ENCODE assay signal across 2 cellular contexts in the genomic region with DNA sequence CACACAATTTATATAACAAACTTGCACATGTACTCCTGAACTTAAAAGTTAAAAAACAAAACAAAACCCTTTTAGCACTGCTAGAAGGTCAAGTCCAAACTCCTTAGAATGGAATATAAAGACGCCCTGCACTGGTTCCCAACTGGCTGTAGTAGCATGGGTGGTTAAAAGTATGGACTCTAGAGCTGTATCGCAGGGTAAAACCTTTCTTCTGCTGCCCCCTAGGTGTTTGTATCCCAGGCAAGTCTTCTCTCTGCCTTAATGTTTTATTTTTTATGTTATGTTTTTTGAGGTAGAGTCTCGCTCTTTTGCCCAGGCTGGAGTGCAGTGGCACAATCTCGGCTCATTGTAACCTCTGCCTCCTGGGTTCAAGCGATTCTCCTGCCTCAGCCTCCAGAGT.
TF ChIP-seq lines count a peak whose summit lies in the region.

No MANE protein-coding gene starts in this region.

TF ChIP-seq in GM23338, 12 proteins besides CTCF, POLR2A, EP300 and RAD21 (continues in another document):
- TF ChIP-seq, protein P1, sequence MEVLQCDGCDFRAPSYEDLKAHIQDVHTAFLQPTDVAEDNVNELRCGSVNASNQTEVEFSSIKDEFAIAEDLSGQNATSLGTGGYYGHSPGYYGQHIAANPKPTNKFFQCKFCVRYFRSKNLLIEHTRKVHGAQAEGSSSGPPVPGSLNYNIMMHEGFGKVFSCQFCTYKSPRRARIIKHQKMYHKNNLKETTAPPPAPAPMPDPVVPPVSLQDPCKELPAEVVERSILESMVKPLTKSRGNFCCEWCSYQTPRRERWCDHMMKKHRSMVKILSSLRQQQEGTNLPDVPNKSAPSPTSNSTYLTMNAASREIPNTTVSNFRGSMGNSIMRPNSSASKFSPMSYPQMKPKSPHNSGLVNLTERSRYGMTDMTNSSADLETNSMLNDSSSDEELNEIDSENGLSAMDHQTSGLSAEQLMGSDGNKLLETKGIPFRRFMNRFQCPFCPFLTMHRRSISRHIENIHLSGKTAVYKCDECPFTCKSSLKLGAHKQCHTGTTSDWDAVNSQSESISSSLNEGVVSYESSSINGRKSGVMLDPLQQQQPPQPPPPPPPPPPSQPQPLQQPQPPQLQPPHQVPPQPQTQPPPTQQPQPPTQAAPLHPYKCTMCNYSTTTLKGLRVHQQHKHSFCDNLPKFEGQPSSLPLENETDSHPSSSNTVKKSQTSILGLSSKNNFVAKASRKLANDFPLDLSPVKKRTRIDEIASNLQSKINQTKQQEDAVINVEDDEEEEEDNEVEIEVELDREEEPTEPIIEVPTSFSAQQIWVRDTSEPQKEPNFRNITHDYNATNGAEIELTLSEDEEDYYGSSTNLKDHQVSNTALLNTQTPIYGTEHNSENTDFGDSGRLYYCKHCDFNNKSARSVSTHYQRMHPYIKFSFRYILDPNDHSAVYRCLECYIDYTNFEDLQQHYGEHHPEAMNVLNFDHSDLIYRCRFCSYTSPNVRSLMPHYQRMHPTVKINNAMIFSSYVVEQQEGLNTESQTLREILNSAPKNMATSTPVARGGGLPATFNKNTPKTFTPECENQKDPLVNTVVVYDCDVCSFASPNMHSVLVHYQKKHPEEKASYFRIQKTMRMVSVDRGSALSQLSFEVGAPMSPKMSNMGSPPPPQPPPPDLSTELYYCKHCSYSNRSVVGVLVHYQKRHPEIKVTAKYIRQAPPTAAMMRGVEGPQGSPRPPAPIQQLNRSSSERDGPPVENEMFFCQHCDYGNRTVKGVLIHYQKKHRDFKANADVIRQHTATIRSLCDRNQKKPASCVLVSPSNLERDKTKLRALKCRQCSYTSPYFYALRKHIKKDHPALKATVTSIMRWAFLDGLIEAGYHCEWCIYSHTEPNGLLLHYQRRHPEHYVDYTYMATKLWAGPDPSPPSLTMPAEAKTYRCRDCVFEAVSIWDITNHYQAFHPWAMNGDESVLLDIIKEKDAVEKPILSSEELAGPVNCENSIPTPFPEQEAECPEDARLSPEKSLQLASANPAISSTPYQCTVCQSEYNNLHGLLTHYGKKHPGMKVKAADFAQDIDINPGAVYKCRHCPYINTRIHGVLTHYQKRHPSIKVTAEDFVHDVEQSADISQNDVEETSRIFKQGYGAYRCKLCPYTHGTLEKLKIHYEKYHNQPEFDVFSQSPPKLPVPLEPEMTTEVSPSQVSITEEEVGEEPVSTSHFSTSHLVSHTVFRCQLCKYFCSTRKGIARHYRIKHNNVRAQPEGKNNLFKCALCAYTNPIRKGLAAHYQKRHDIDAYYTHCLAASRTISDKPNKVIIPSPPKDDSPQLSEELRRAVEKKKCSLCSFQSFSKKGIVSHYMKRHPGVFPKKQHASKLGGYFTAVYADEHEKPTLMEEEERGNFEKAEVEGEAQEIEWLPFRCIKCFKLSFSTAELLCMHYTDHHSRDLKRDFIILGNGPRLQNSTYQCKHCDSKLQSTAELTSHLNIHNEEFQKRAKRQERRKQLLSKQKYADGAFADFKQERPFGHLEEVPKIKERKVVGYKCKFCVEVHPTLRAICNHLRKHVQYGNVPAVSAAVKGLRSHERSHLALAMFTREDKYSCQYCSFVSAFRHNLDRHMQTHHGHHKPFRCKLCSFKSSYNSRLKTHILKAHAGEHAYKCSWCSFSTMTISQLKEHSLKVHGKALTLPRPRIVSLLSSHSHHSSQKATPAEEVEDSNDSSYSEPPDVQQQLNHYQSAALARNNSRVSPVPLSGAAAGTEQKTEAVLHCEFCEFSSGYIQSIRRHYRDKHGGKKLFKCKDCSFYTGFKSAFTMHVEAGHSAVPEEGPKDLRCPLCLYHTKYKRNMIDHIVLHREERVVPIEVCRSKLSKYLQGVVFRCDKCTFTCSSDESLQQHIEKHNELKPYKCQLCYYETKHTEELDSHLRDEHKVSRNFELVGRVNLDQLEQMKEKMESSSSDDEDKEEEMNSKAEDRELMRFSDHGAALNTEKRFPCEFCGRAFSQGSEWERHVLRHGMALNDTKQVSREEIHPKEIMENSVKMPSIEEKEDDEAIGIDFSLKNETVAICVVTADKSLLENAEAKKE (CRISPR knock-in tag; IDR thresholded peaks at IDR 0.05), result no peak
- no peak for TF ChIP-seq POLR2AphosphoS5 (IDR thresholded peaks at IDR 0.05; ENCODE audit: low read depth)
- TF ChIP-seq, protein P2, sequence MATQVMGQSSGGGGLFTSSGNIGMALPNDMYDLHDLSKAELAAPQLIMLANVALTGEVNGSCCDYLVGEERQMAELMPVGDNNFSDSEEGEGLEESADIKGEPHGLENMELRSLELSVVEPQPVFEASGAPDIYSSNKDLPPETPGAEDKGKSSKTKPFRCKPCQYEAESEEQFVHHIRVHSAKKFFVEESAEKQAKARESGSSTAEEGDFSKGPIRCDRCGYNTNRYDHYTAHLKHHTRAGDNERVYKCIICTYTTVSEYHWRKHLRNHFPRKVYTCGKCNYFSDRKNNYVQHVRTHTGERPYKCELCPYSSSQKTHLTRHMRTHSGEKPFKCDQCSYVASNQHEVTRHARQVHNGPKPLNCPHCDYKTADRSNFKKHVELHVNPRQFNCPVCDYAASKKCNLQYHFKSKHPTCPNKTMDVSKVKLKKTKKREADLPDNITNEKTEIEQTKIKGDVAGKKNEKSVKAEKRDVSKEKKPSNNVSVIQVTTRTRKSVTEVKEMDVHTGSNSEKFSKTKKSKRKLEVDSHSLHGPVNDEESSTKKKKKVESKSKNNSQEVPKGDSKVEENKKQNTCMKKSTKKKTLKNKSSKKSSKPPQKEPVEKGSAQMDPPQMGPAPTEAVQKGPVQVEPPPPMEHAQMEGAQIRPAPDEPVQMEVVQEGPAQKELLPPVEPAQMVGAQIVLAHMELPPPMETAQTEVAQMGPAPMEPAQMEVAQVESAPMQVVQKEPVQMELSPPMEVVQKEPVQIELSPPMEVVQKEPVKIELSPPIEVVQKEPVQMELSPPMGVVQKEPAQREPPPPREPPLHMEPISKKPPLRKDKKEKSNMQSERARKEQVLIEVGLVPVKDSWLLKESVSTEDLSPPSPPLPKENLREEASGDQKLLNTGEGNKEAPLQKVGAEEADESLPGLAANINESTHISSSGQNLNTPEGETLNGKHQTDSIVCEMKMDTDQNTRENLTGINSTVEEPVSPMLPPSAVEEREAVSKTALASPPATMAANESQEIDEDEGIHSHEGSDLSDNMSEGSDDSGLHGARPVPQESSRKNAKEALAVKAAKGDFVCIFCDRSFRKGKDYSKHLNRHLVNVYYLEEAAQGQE (IDR thresholded peaks at IDR 0.05; ENCODE audit: unreplicated experiment), result no peak
- no peak for TF ChIP-seq JUNB (IDR thresholded peaks at IDR 0.05; ENCODE audit: unreplicated experiment)
- no peak for TF ChIP-seq CREB1 (CRISPR knock-in tag; IDR thresholded peaks at IDR 0.05; ENCODE audit: low read depth)
- TF ChIP-seq ZNF331 (CRISPR knock-in tag; IDR thresholded peaks at IDR 0.05; ENCODE audit: low read depth), result no peak
- no peak for TF ChIP-seq EZH2phosphoT487 (IDR thresholded peaks at IDR 0.05; ENCODE audit: unreplicated experiment)
- no peak for TF ChIP-seq ZNF114 (CRISPR knock-in tag; IDR thresholded peaks at IDR 0.05)
- TF ChIP-seq NANOG (IDR thresholded peaks at IDR 0.05; ENCODE audit: borderline replicate concordance), result no peak
- TF ChIP-seq, protein P3, sequence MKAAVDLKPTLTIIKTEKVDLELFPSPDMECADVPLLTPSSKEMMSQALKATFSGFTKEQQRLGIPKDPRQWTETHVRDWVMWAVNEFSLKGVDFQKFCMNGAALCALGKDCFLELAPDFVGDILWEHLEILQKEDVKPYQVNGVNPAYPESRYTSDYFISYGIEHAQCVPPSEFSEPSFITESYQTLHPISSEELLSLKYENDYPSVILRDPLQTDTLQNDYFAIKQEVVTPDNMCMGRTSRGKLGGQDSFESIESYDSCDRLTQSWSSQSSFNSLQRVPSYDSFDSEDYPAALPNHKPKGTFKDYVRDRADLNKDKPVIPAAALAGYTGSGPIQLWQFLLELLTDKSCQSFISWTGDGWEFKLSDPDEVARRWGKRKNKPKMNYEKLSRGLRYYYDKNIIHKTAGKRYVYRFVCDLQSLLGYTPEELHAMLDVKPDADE (IDR thresholded peaks at IDR 0.05), result no peak

TF ChIP-seq in K562, 482 proteins besides CTCF, POLR2A, EP300 and RAD21:
- TF ChIP-seq RNF2 (IDR thresholded peaks at IDR 0.05), result no peak
- no peak for TF ChIP-seq ATF7 (IDR thresholded peaks at IDR 0.05)
- no peak for TF ChIP-seq BACH1 (tag; IDR thresholded peaks at IDR 0.05)
- TF ChIP-seq, protein P4, sequence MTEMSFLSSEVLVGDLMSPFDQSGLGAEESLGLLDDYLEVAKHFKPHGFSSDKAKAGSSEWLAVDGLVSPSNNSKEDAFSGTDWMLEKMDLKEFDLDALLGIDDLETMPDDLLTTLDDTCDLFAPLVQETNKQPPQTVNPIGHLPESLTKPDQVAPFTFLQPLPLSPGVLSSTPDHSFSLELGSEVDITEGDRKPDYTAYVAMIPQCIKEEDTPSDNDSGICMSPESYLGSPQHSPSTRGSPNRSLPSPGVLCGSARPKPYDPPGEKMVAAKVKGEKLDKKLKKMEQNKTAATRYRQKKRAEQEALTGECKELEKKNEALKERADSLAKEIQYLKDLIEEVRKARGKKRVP (CRISPR knock-in tag; IDR thresholded peaks at IDR 0.05), result no peak
- no peak for TF ChIP-seq ZBTB7A (IDR thresholded peaks at IDR 0.05; ENCODE audit: borderline replicate concordance, control insufficient read depth, low read depth, low read length)
- no peak for TF ChIP-seq ATF1 (CRISPR knock-in tag; IDR thresholded peaks at IDR 0.05)
- no peak for TF ChIP-seq ATF1 (tag; IDR thresholded peaks at IDR 0.05)
- TF ChIP-seq SMAD4 (CRISPR knock-in tag; conservative IDR thresholded peaks at IDR 0.05), result no peak
- no peak for TF ChIP-seq EZH2 (IDR thresholded peaks at IDR 0.05; ENCODE audit: borderline replicate concordance, low read depth, low read length)
- TF ChIP-seq ZKSCAN8 (CRISPR knock-in tag; IDR thresholded peaks at IDR 0.05), result no peak
- TF ChIP-seq, protein P5, sequence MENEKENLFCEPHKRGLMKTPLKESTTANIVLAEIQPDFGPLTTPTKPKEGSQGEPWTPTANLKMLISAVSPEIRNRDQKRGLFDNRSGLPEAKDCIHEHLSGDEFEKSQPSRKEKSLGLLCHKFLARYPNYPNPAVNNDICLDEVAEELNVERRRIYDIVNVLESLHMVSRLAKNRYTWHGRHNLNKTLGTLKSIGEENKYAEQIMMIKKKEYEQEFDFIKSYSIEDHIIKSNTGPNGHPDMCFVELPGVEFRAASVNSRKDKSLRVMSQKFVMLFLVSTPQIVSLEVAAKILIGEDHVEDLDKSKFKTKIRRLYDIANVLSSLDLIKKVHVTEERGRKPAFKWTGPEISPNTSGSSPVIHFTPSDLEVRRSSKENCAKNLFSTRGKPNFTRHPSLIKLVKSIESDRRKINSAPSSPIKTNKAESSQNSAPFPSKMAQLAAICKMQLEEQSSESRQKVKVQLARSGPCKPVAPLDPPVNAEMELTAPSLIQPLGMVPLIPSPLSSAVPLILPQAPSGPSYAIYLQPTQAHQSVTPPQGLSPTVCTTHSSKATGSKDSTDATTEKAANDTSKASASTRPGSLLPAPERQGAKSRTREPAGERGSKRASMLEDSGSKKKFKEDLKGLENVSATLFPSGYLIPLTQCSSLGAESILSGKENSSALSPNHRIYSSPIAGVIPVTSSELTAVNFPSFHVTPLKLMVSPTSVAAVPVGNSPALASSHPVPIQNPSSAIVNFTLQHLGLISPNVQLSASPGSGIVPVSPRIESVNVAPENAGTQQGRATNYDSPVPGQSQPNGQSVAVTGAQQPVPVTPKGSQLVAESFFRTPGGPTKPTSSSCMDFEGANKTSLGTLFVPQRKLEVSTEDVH (IDR thresholded peaks at IDR 0.05; ENCODE audit: low read depth, partially characterized antibody), result no peak
- TF ChIP-seq GATAD2A (IDR thresholded peaks at IDR 0.05), result no peak
- no peak for TF ChIP-seq XRCC4 (IDR thresholded peaks at IDR 0.05; ENCODE audit: extremely low read depth, insufficient read depth, insufficient read length)
- no peak for TF ChIP-seq MCM5 (IDR thresholded peaks at IDR 0.05; ENCODE audit: low read depth)
- TF ChIP-seq, protein P6, sequence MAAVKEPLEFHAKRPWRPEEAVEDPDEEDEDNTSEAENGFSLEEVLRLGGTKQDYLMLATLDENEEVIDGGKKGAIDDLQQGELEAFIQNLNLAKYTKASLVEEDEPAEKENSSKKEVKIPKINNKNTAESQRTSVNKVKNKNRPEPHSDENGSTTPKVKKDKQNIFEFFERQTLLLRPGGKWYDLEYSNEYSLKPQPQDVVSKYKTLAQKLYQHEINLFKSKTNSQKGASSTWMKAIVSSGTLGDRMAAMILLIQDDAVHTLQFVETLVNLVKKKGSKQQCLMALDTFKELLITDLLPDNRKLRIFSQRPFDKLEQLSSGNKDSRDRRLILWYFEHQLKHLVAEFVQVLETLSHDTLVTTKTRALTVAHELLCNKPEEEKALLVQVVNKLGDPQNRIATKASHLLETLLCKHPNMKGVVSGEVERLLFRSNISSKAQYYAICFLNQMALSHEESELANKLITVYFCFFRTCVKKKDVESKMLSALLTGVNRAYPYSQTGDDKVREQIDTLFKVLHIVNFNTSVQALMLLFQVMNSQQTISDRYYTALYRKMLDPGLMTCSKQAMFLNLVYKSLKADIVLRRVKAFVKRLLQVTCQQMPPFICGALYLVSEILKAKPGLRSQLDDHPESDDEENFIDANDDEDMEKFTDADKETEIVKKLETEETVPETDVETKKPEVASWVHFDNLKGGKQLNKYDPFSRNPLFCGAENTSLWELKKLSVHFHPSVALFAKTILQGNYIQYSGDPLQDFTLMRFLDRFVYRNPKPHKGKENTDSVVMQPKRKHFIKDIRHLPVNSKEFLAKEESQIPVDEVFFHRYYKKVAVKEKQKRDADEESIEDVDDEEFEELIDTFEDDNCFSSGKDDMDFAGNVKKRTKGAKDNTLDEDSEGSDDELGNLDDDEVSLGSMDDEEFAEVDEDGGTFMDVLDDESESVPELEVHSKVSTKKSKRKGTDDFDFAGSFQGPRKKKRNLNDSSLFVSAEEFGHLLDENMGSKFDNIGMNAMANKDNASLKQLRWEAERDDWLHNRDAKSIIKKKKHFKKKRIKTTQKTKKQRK (IDR thresholded peaks at IDR 0.05; ENCODE audit: borderline replicate concordance, low read depth, low read length), result no peak
- TF ChIP-seq TOE1 (IDR thresholded peaks at IDR 0.05; ENCODE audit: borderline replicate concordance), result no peak
- no peak for TF ChIP-seq TOE1 (CRISPR knock-in tag; IDR thresholded peaks at IDR 0.05; ENCODE audit: borderline replicate concordance, low read depth)
- TF ChIP-seq, protein P7, sequence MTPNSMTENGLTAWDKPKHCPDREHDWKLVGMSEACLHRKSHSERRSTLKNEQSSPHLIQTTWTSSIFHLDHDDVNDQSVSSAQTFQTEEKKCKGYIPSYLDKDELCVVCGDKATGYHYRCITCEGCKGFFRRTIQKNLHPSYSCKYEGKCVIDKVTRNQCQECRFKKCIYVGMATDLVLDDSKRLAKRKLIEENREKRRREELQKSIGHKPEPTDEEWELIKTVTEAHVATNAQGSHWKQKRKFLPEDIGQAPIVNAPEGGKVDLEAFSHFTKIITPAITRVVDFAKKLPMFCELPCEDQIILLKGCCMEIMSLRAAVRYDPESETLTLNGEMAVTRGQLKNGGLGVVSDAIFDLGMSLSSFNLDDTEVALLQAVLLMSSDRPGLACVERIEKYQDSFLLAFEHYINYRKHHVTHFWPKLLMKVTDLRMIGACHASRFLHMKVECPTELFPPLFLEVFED (CRISPR knock-in tag; conservative IDR thresholded peaks at IDR 0.05), result no peak
- TF ChIP-seq ZNF124 (CRISPR knock-in tag; IDR thresholded peaks at IDR 0.05), result no peak
